In genomic region chr4:38821739-38822138, GRCh38 we compare ENCODE assay signal across 16 cellular contexts. TPM values are rescaled to one million over a fixed set of nuclear protein-coding genes. Genes with fewer than 3 reads are reported as not detected.
"Had no signal": no experiment of that assay in that cellular context is flagged by ENCODE, and none has a peak within 500 bp of the region (broad histone marks: within the 10 kb centered on the region; RNA-seq: fewer than 3 reads in every experiment).

No MANE protein-coding gene starts in this region.

- H3K4me3 ChIP-seq: ascending aorta, suprapubic skin had no signal

- DNase-seq: activated CD4-positive, alpha-beta T cell treated with anti-CD3 and anti-CD28 coated beads for 1 hour; activated CD4-positive, alpha-beta T cell treated with anti-CD3 and anti-CD28 coated beads, Interleukin-2, amount 50 U/mL, for 4 hours; activated naive CD4-positive, alpha-beta T cell treated with anti-CD3 and anti-CD28 coated beads for 36 hours; activated naive CD8-positive, alpha-beta T cell treated with anti-CD3 and anti-CD28 coated beads, Interleukin-2, amount 50 U/mL, for 24 hours; dermis blood vessel endothelial cell; glutamatergic neuron; hypothalamus; kidney glomerular epithelial cell; left ventricle myocardium superior; nucleus accumbens; right cardiac atrium had no signal

- H3K27me3 ChIP-seq: ascending aorta, suprapubic skin had no signal

- ATAC-seq: activated naive CD8-positive, alpha-beta T cell treated with anti-CD3 and anti-CD28 coated beads, Interleukin-2, amount 50 U/mL, for 24 hours; left ventricle myocardium superior; right cardiac atrium had no signal

- FAIRE-seq: bronchial epithelial cell had no signal

- H3K36me3 ChIP-seq: ascending aorta, suprapubic skin had no signal

- H3K9me3 ChIP-seq: ascending aorta, suprapubic skin had no signal

- H3K27ac ChIP-seq: ascending aorta, suprapubic skin had no signal

- H3K4me1 ChIP-seq: ascending aorta had no signal

RNA-seq across cellular contexts. Expression of gene TLR10, which starts 38.9 kb away (rescaled TPM):
- total RNA-seq: activated T-helper 2 cell treated with anti-CD3 and anti-CD28 coated beads, Interferon-gamma antibody, Interleukin-2, Interleukin-4, amounts not matched to agents 10 μg/mL and 5 μg/mL and 100 μg/mL, durations not matched to agents 14 hours and 24 hours and 36 hours; ascending aorta; bronchial epithelial cell; dermis blood vessel endothelial cell; epithelial cell of proximal tubule; left ventricle myocardium superior had no signal
- polyA plus RNA-seq: right cardiac atrium had no signal
